Comparison of ENCODE assay signal across 9 cellular contexts in genomic region chr1:226310123-226310540, GRCh38. TPM values are rescaled to one million over a fixed set of nuclear protein-coding genes. Genes with fewer than 3 reads are reported as not detected.
A peak's percentile ranks its signal among the peaks of the same experiment; 100 is the strongest.
DNase-seq lines count a peak whose midpoint lies in the region; ATAC-seq and TF ChIP-seq lines count a peak whose summit lies in the region.
"Had no signal": no experiment of that assay in that cellular context is flagged by ENCODE, and none has a peak within 500 bp of the region (broad histone marks: within the 10 kb centered on the region; RNA-seq: fewer than 3 reads in every experiment).

No MANE protein-coding gene starts in this region.

- H3K9me3 ChIP-seq in RWPE2 (ENCODE audit: severe bottlenecking), result no peaks in the 10 kb centered on the region
- no peaks in the 10 kb centered on the region for H3K9me3 ChIP-seq in prostate gland

- H3K27ac ChIP-seq in RWPE2 (ENCODE audit: poor library complexity, severe bottlenecking) (peak overlapping the region; percentile 58), prostate gland (no peak overlapping the region)

- TF ChIP-seq CTCF in RWPE2 (IDR thresholded peaks at IDR 0.05; ENCODE audit: poor library complexity, severe bottlenecking) (no peak), foreskin fibroblast (IDR thresholded peaks at IDR 0.05; ENCODE audit: low read depth, low read length) (no peak), prostate gland (IDR thresholded peaks at IDR 0.05) (no peak)

- no peak for ATAC-seq in RWPE2 (ENCODE audit: low read depth)
- no peak for ATAC-seq in stimulated activated effector memory CD8-positive, alpha-beta T cell treated with anti-CD3 and anti-CD28 coated beads, Interleukin-12 subunit alpha, Interleukin-12 subunit beta, amount 100 ng/mL, for 72 hours

- H3K36me3 ChIP-seq in RWPE2 (ENCODE audit: low read depth), result no peaks in the 10 kb centered on the region
- H3K36me3 ChIP-seq in prostate gland, result no peaks in the 10 kb centered on the region

- no peaks in the 10 kb centered on the region for H3K27me3 ChIP-seq in RWPE2 (ENCODE audit: insufficient read depth, poor library complexity, severe bottlenecking)
- no peaks in the 10 kb centered on the region for H3K27me3 ChIP-seq in prostate gland (replicated peaks; ENCODE audit: insufficient read depth)

- peaks cover 4% of the 10 kb centered on the region for H3K9me3 Mint-ChIP-seq in activated CD4-positive, alpha-beta T cell treated with anti-CD3 and anti-CD28 coated beads, Interleukin-2, amount 10 ng/mL, durations not matched to agents 24 days and 14 days
- no peaks in the 10 kb centered on the region for H3K9me3 Mint-ChIP-seq in stimulated activated effector memory CD8-positive, alpha-beta T cell treated with anti-CD3 and anti-CD28 coated beads, Interleukin-12 subunit alpha, Interleukin-12 subunit beta, amount 100 ng/mL, for 72 hours

- intact Hi-C loops in activated CD4-positive, alpha-beta T cell treated with anti-CD3 and anti-CD28 coated beads, Interleukin-2, amount 10 ng/mL, durations not matched to agents 24 days and 14 days (cut with micrococcal nuclease), result no loop called here
- intact Hi-C loops in prostate gland (cut with DNase I), result no loop called here

- TF ChIP-seq POLR2A in prostate gland (IDR thresholded peaks at IDR 0.05), result no peak

- peak overlapping the region; percentile 74 for H3K27ac Mint-ChIP-seq in activated CD4-positive, alpha-beta T cell treated with anti-CD3 and anti-CD28 coated beads, Interleukin-2, amount 10 ng/mL, durations not matched to agents 24 days and 14 days
- H3K27ac Mint-ChIP-seq in stimulated activated effector memory CD8-positive, alpha-beta T cell treated with anti-CD3 and anti-CD28 coated beads, Interleukin-12 subunit alpha, Interleukin-12 subunit beta, amount 100 ng/mL, for 72 hours, result no peak overlapping the region

- DNase-seq in activated CD4-positive, alpha-beta T cell treated with anti-CD3 and anti-CD28 coated beads, Interleukin-2, amount 10 ng/mL, durations not matched to agents 24 days and 14 days, result no peak
- no peak for DNase-seq in activated CD4-positive, alpha-beta T cell treated with anti-CD3 and anti-CD28 coated beads for 4 hours
- no peak for DNase-seq in RWPE2 (ENCODE audit: low spot score)
- no peak for DNase-seq in foreskin fibroblast
- DNase-seq in stimulated activated effector memory CD8-positive, alpha-beta T cell treated with anti-CD3 and anti-CD28 coated beads, Interleukin-12 subunit alpha, Interleukin-12 subunit beta, amount 100 ng/mL, for 72 hours (ENCODE audit: low spot score in 2 of 2), result no peak
- DNase-seq in prostate gland (ENCODE audit: low spot score), result no peak
- DNase-seq in GOT3 (lab: John Stamatoyannopoulos, UW), result no peak
- no peak for DNase-seq in NCI-H1105 (lab: John Stamatoyannopoulos, UW)
- DNase-seq: NCI-H2029 had no signal

- H3K36me3 Mint-ChIP-seq in activated CD4-positive, alpha-beta T cell treated with anti-CD3 and anti-CD28 coated beads, Interleukin-2, amount 10 ng/mL, durations not matched to agents 24 days and 14 days (ENCODE audit: low read depth), result no peaks in the 10 kb centered on the region
- no peaks in the 10 kb centered on the region for H3K36me3 Mint-ChIP-seq in stimulated activated effector memory CD8-positive, alpha-beta T cell treated with anti-CD3 and anti-CD28 coated beads, Interleukin-12 subunit alpha, Interleukin-12 subunit beta, amount 100 ng/mL, for 72 hours

- peak overlapping the region; percentile 84 for H3K4me3 Mint-ChIP-seq in activated CD4-positive, alpha-beta T cell treated with anti-CD3 and anti-CD28 coated beads, Interleukin-2, amount 10 ng/mL, durations not matched to agents 24 days and 14 days
- H3K4me3 Mint-ChIP-seq in stimulated activated effector memory CD8-positive, alpha-beta T cell treated with anti-CD3 and anti-CD28 coated beads, Interleukin-12 subunit alpha, Interleukin-12 subunit beta, amount 100 ng/mL, for 72 hours, result peak overlapping the region; percentile 77

- peaks cover 31% of the 10 kb centered on the region for H3K27me3 Mint-ChIP-seq in activated CD4-positive, alpha-beta T cell treated with anti-CD3 and anti-CD28 coated beads, Interleukin-2, amount 10 ng/mL, durations not matched to agents 24 days and 14 days

- WGBS in prostate gland, result 40% methylated on average over 8 of the region's 8 CpGs

- peaks cover 28% of the 10 kb centered on the region for H3K4me1 Mint-ChIP-seq in activated CD4-positive, alpha-beta T cell treated with anti-CD3 and anti-CD28 coated beads, Interleukin-2, amount 10 ng/mL, durations not matched to agents 24 days and 14 days
- H3K4me1 Mint-ChIP-seq in stimulated activated effector memory CD8-positive, alpha-beta T cell treated with anti-CD3 and anti-CD28 coated beads, Interleukin-12 subunit alpha, Interleukin-12 subunit beta, amount 100 ng/mL, for 72 hours, result peaks cover 17% of the 10 kb centered on the region

- H3K4me3 ChIP-seq in RWPE2 (ENCODE audit: severe bottlenecking), result no peak overlapping the region
- peak overlapping the region; percentile 64 to 73 for H3K4me3 ChIP-seq in foreskin fibroblast (ENCODE audit: low read depth in 1 of 2, low read length in 2 of 2)
- no peak overlapping the region for H3K4me3 ChIP-seq in prostate gland

- H3K4me1 ChIP-seq in RWPE2 (ENCODE audit: insufficient read depth, poor library complexity, severe bottlenecking) (peaks cover 6% of the 10 kb centered on the region), prostate gland (replicated peaks) (no peaks in the 10 kb centered on the region)

RNA-seq across cellular contexts. Expression of gene LIN9, which starts 1.2 kb away (rescaled TPM):
- 10.5 and 13.8 TPM in 2 replicates for total RNA-seq in activated CD4-positive, alpha-beta T cell treated with anti-CD3 and anti-CD28 coated beads, Interleukin-2, amount 10 ng/mL, durations not matched to agents 24 days and 14 days
- 1 to 10 TPM; 3.9 to 8.0 TPM for total RNA-seq in prostate gland

Comparison
In these comparisons a context has a peak if more than half of its experiments do, and no peak if none do; other contexts are left out.
1. H3K4me3 ChIP-seq: peak in foreskin fibroblast (2 of 2); none in RWPE2 (single experiment) and prostate gland (0 of 2).